ENCODE assay signal across 9 cellular contexts in genomic region chr19:45995715-45996385, GRCh38. TPM values are rescaled to one million over a fixed set of nuclear protein-coding genes. Genes with fewer than 3 reads are reported as not detected.
DNase-seq lines count a peak whose midpoint lies in the region; ATAC-seq and TF ChIP-seq lines count a peak whose summit lies in the region.
"Had no signal": no experiment of that assay in that cellular context is flagged by ENCODE, and none has a peak within 500 bp of the region (broad histone marks: within the 10 kb centered on the region; RNA-seq: fewer than 3 reads in every experiment).

No MANE protein-coding gene starts in this region.

- H3K4me1 ChIP-seq in Peyer's patch (peaks cover 0 to 15% (median 7%) of the 10 kb centered on the region in 4 donors), gastrocnemius medialis (peaks cover 6 to 12% of the 10 kb centered on the region in 2 donors)

- H3K4me3 ChIP-seq in GM08714 (ENCODE audit: low read length) (peak overlapping the region; percentile 90), Peyer's patch (peak overlapping the region; percentile 63 to 79 (median 68)), fibroblast of pulmonary artery (replicated peaks; ENCODE audit: low read depth, low read length) (peak overlapping the region; percentile 98), gastrocnemius medialis (peak overlapping the region; percentile 74 to 93 (median 86))

- no peak for ATAC-seq in gastrocnemius medialis

- in situ Hi-C loops in gastrocnemius medialis (cut with MboI; ENCODE audit: low sequenced_read_pairs in 4 of 4) = no loop called here

- H3K36me3 ChIP-seq in Peyer's patch = no peaks in the 10 kb centered on the region
- H3K36me3 ChIP-seq in gastrocnemius medialis = no peaks in the 10 kb centered on the region

- TF ChIP-seq CTCF in Peyer's patch (IDR thresholded peaks at IDR 0.05) = no peak
- no peak for TF ChIP-seq CTCF in fibroblast of pulmonary artery (IDR thresholded peaks at IDR 0.05; ENCODE audit: low read length, missing control alignments)
- TF ChIP-seq CTCF in gastrocnemius medialis (IDR thresholded peaks at IDR 0.05 in 4 of 5, conservative IDR thresholded peaks at IDR 0.05 in 1 of 5) = no peak

- H3K27ac ChIP-seq in Peyer's patch = peak overlapping the region; percentile 65 to 82 (median 78)
- H3K27ac ChIP-seq in gastrocnemius medialis = peak overlapping the region; percentile 83 to 86 (median 85)

- DNase-seq in Peyer's patch (no peak), fibroblast of pulmonary artery (ENCODE audit: low read depth) (peak; percentile 65), gastrocnemius medialis (no peak), GM19238 (ENCODE audit: insufficient read length, low spot score) (no peak)
- DNase-seq in stimulated activated CD4-positive, alpha-beta T cell treated with anti-CD3 and anti-CD28 coated beads, Interleukin-15, amount 100 ng/mL, for 24 hours = no peak
- DNase-seq in activated CD4-positive, alpha-beta T cell treated with anti-CD3 and anti-CD28 coated beads for 48 hours = no peak
- DNase-seq in central memory CD4-positive, alpha-beta T cell = no peak

- H3K9me3 ChIP-seq in Peyer's patch (no peaks in the 10 kb centered on the region), gastrocnemius medialis (no peaks in the 10 kb centered on the region)

- intact Hi-C loops in gastrocnemius medialis (cut with DNase I; ENCODE audit: low total_unique reads) = loop anchor here (1.0 to 2.0 kb wide), 3 partner anchors 21 to 133 kb away; partner anchors contain the start of gene SYMPK

- TF ChIP-seq POLR2A in Peyer's patch (IDR thresholded peaks at IDR 0.05) (no peak), gastrocnemius medialis (IDR thresholded peaks at IDR 0.05) (no peak)

- no peaks in the 10 kb centered on the region for H3K27me3 ChIP-seq in Peyer's patch
- peaks cover 5 to 19% (median 9%) of the 10 kb centered on the region in 3 donors for H3K27me3 ChIP-seq in gastrocnemius medialis

RNA-seq across cellular contexts. Expression of gene CCDC61, which starts 0.6 kb away (rescaled TPM):
- total RNA-seq in Peyer's patch = 10 to 100 TPM in 2 of 4 donors, 1 to 10 TPM in 2; 7.4 to 16.5 (median 10.8) TPM
- 1 to 10 TPM; 2.3 to 4.9 (median 3.4) TPM for total RNA-seq in gastrocnemius medialis

RNA-seq across cellular contexts. Expression of gene NOVA2, which starts 22.2 kb away (rescaled TPM):
- 1 to 10 TPM in 2 of 4 donors, under 1 TPM in 2; 0.53 to 4.1 (median 1.5) TPM for total RNA-seq in Peyer's patch
- 1 to 10 TPM in 1 of 4 donors, under 1 TPM in 3; 0.44 to 1.1 (median 0.49) TPM for total RNA-seq in gastrocnemius medialis

RNA-seq across cellular contexts. Expression of gene PGLYRP1, which starts 27.0 kb away (rescaled TPM):
- total RNA-seq in Peyer's patch (not detected), gastrocnemius medialis (not detected)
- total RNA-seq: dermis microvascular lymphatic vessel endothelial cell had no signal

RNA-seq across cellular contexts. Expression of gene IGFL4, which starts 45.0 kb away (rescaled TPM):
- not detected for total RNA-seq in Peyer's patch
- total RNA-seq in gastrocnemius medialis = not detected
- total RNA-seq: dermis microvascular lymphatic vessel endothelial cell had no signal
